Comparison of ENCODE assay signal across 21 cellular contexts in genomic region chr22:24010018-24010391, GRCh38. TPM values are rescaled to one million over a fixed set of nuclear protein-coding genes. Genes with fewer than 3 reads are reported as not detected.
A peak's percentile ranks its signal among the peaks of the same experiment; 100 is the strongest.
DNase-seq lines count a peak whose midpoint lies in the region; ATAC-seq and TF ChIP-seq lines count a peak whose summit lies in the region.
"Had no signal": no experiment of that assay in that cellular context is flagged by ENCODE, and none has a peak within 500 bp of the region (broad histone marks: within the 10 kb centered on the region; RNA-seq: fewer than 3 reads in every experiment).

No MANE protein-coding gene starts in this region.

- no peak for TF ChIP-seq POLR2A in esophagus muscularis mucosa (IDR thresholded peaks at IDR 0.05; ENCODE audit: low read depth)
- TF ChIP-seq POLR2A in GM18505 (IDR thresholded peaks at IDR 0.05; ENCODE audit: borderline replicate concordance, extremely low read depth, insufficient read depth, insufficient read length): no peak

- no peaks in the 10 kb centered on the region for H3K9me3 Mint-ChIP-seq in activated CD4-positive, alpha-beta T cell treated with anti-CD3 and anti-CD28 coated beads for 36 hours (ENCODE audit: low read depth)
- H3K9me3 Mint-ChIP-seq in GM23338: peaks cover 11% of the 10 kb centered on the region
- no peaks in the 10 kb centered on the region for H3K9me3 Mint-ChIP-seq in activated T-helper 2 cell treated with anti-CD3 and anti-CD28 coated beads, Interferon-gamma antibody, Interleukin-2, Interleukin-4, amounts not matched to agents 10 μg/mL and 5 μg/mL and 100 μg/mL, durations not matched to agents 14 hours and 24 hours and 36 hours
- H3K9me3 Mint-ChIP-seq in naive B cell: peaks cover 0 to 4% (median 0%) of the 10 kb centered on the region in 7 donors
- no peaks in the 10 kb centered on the region for H3K9me3 Mint-ChIP-seq in HFFc6

- H3K36me3 Mint-ChIP-seq in activated CD4-positive, alpha-beta T cell treated with anti-CD3 and anti-CD28 coated beads for 36 hours (ENCODE audit: low read depth): peaks cover 4% of the 10 kb centered on the region
- H3K36me3 Mint-ChIP-seq in GM23338 (ENCODE audit: low read depth): peaks cover 6% of the 10 kb centered on the region; the same call in 1 of the 3 replicates
- H3K36me3 Mint-ChIP-seq in activated T-helper 2 cell treated with anti-CD3 and anti-CD28 coated beads, Interferon-gamma antibody, Interleukin-2, Interleukin-4, amounts not matched to agents 10 μg/mL and 5 μg/mL and 100 μg/mL, durations not matched to agents 14 hours and 24 hours and 36 hours (ENCODE audit: low read depth): peaks cover 11% of the 10 kb centered on the region
- no peaks in the 10 kb centered on the region for H3K36me3 Mint-ChIP-seq in naive B cell
- H3K36me3 Mint-ChIP-seq in HFFc6 (ENCODE audit: low read depth): no peaks in the 10 kb centered on the region

- H3K4me2 ChIP-seq in GM23338: no peak overlapping the region

- intact Hi-C loops in activated CD4-positive, alpha-beta T cell treated with anti-CD3 and anti-CD28 coated beads for 36 hours (cut with DNase I, micrococcal nuclease): loop anchor here in 1 of 2 experiments (5.0 to 10.0 kb wide), 4 partner anchors 147 to 417 kb away; partner anchors contain the start of genes ADORA2A and SPECC1L
- intact Hi-C loops in activated T-helper 2 cell treated with anti-CD3 and anti-CD28 coated beads, Interferon-gamma antibody, Interleukin-2, Interleukin-4, amounts not matched to agents 10 μg/mL and 5 μg/mL and 100 μg/mL, durations not matched to agents 14 hours and 24 hours and 36 hours (cut with micrococcal nuclease): loop anchor here (10.0 kb wide), 1 partner anchor 145 kb away; no protein-coding TSS in a partner anchor
- intact Hi-C loops in esophagus muscularis mucosa (cut with DNase I): no loop called here

- H4K20me1 ChIP-seq in GM23338 (replicated peaks; ENCODE audit: insufficient read depth): no peaks in the 10 kb centered on the region

- peak overlapping the region; percentile 70 for H2AFZ ChIP-seq in GM23338

- 0 out of 2 replicates have a peak, but pooled peaks cover 3% of the 10 kb centered on the region for H3F3A ChIP-seq in GM23338 (replicated peaks; ENCODE audit: low read depth)

- H3K4me3 ChIP-seq in GM23338 (no peak overlapping the region), esophagus muscularis mucosa (no peak overlapping the region)

- H3K79me2 ChIP-seq in GM23338 (replicated peaks; ENCODE audit: insufficient read depth): peaks cover 36% of the 10 kb centered on the region

- POLR2A ChIA-PET in activated CD4-positive, alpha-beta T cell treated with anti-CD3 and anti-CD28 coated beads for 36 hours (lab: Charles Lee): interaction anchor here (1.3 kb wide), 1 partner anchor 116 kb away, joined by 3 read pairs; the partner anchor contains the start of gene MIF

- ATAC-seq in activated CD4-positive, alpha-beta T cell treated with anti-CD3 and anti-CD28 coated beads for 36 hours: no peak
- no peak for ATAC-seq in GM23338
- ATAC-seq in naive B cell (ENCODE audit: low read depth in 2 of 2): no peak
- ATAC-seq in GM18505 (IDR thresholded peaks at IDR 0.05; ENCODE audit: unreplicated experiment): no peak
- ATAC-seq: left cardiac atrium had no signal

- CTCF ChIA-PET in activated CD4-positive, alpha-beta T cell treated with anti-CD3 and anti-CD28 coated beads for 36 hours (lab: Charles Lee): interaction anchor here (0.6 to 1.1 kb wide), 5 partner anchors 8 to 116 kb away, joined by 3 to 5 read pairs (median 4); partner anchors contain the start of gene MIF

- TF ChIP-seq CTCF in GM23338 (conservative IDR thresholded peaks at IDR 0.05; ENCODE audit: low read depth in 2 of 2) (no peak), esophagus muscularis mucosa (IDR thresholded peaks at IDR 0.05) (no peak), HFFc6 (IDR thresholded peaks at IDR 0.05) (no peak)

- no peak for DNase-seq in activated CD4-positive, alpha-beta T cell treated with anti-CD3 and anti-CD28 coated beads for 36 hours
- no peak for DNase-seq in activated CD4-positive, alpha-beta T cell treated with anti-CD3 and anti-CD28 coated beads for 4 hours
- DNase-seq in GM23338 (ENCODE audit: low spot score) (no peak), naive B cell (no peak), esophagus muscularis mucosa (ENCODE audit: extremely low spot score) (no peak), HFFc6 (no peak)
- no peak for DNase-seq in activated T-helper 2 cell treated with anti-CD3 and anti-CD28 coated beads, Interferon-gamma antibody, Interleukin-2, Interleukin-4, amounts not matched to agents 10 μg/mL and 5 μg/mL and 100 μg/mL, durations not matched to agents 14 hours and 24 hours and 36 hours (ENCODE audit: low spot score)
- DNase-seq: activated CD4-positive, alpha-beta T cell treated with anti-CD3 and anti-CD28 coated beads, Interleukin-2, amount 50 U/mL, for 1 hour; C1 segment of cervical spinal cord; colonic mucosa; DMS79; foreskin melanocyte; left cardiac atrium; NCI-H187; NCI-H226; occipital lobe; Right ventricle myocardium superior; T1000; uterus had no signal

- H3K27ac ChIP-seq in GM23338 (ENCODE audit: low read depth): no peak overlapping the region
- no peak overlapping the region for H3K27ac ChIP-seq in esophagus muscularis mucosa (replicated peaks in 1 of 4)
- H3K27ac ChIP-seq: colonic mucosa had no signal

- 90% methylated on average over 2 of the region's 2 CpGs for WGBS in esophagus muscularis mucosa

- no peaks in the 10 kb centered on the region for H3K27me3 Mint-ChIP-seq in activated CD4-positive, alpha-beta T cell treated with anti-CD3 and anti-CD28 coated beads for 36 hours
- peaks cover 13% of the 10 kb centered on the region for H3K27me3 Mint-ChIP-seq in GM23338 (ENCODE audit: insufficient read depth, low read depth, poor library complexity)
- H3K27me3 Mint-ChIP-seq in activated T-helper 2 cell treated with anti-CD3 and anti-CD28 coated beads, Interferon-gamma antibody, Interleukin-2, Interleukin-4, amounts not matched to agents 10 μg/mL and 5 μg/mL and 100 μg/mL, durations not matched to agents 14 hours and 24 hours and 36 hours (ENCODE audit: low read depth): no peaks in the 10 kb centered on the region
- no peaks in the 10 kb centered on the region for H3K27me3 Mint-ChIP-seq in naive B cell
- peaks cover 15% of the 10 kb centered on the region for H3K27me3 Mint-ChIP-seq in HFFc6 (ENCODE audit: insufficient read depth)

- peaks cover 24% of the 10 kb centered on the region for H3K4me1 Mint-ChIP-seq in activated CD4-positive, alpha-beta T cell treated with anti-CD3 and anti-CD28 coated beads for 36 hours
- H3K4me1 Mint-ChIP-seq in GM23338: peaks cover 4% of the 10 kb centered on the region
- H3K4me1 Mint-ChIP-seq in activated T-helper 2 cell treated with anti-CD3 and anti-CD28 coated beads, Interferon-gamma antibody, Interleukin-2, Interleukin-4, amounts not matched to agents 10 μg/mL and 5 μg/mL and 100 μg/mL, durations not matched to agents 14 hours and 24 hours and 36 hours (ENCODE audit: low read depth): peaks cover 17% of the 10 kb centered on the region
- peaks cover 12 to 46% (median 17%) of the 10 kb centered on the region in 3 donors for H3K4me1 Mint-ChIP-seq in naive B cell
- peaks cover 27% of the 10 kb centered on the region for H3K4me1 Mint-ChIP-seq in HFFc6 (ENCODE audit: low read depth)

- TF ChIP-seq EP300 in esophagus muscularis mucosa (IDR thresholded peaks at IDR 0.05): no peak

- no peaks in the 10 kb centered on the region for H3K27me3 ChIP-seq in GM23338 (ENCODE audit: insufficient read depth)
- no peaks in the 10 kb centered on the region for H3K27me3 ChIP-seq in esophagus muscularis mucosa
- H3K27me3 ChIP-seq: colonic mucosa, uterus had no signal

- peak overlapping the region; percentile 79 for H3K27ac Mint-ChIP-seq in activated CD4-positive, alpha-beta T cell treated with anti-CD3 and anti-CD28 coated beads for 36 hours
- H3K27ac Mint-ChIP-seq in GM23338 (no peak overlapping the region), naive B cell (peak overlapping the region in 5 of 6 donors; percentile 16 to 98 (median 90)), HFFc6 (no peak overlapping the region)
- H3K27ac Mint-ChIP-seq in activated T-helper 2 cell treated with anti-CD3 and anti-CD28 coated beads, Interferon-gamma antibody, Interleukin-2, Interleukin-4, amounts not matched to agents 10 μg/mL and 5 μg/mL and 100 μg/mL, durations not matched to agents 14 hours and 24 hours and 36 hours: peak overlapping the region; percentile 26

- peak overlapping the region; percentile 42 for H3K4me3 Mint-ChIP-seq in activated CD4-positive, alpha-beta T cell treated with anti-CD3 and anti-CD28 coated beads for 36 hours
- H3K4me3 Mint-ChIP-seq in GM23338: peak overlapping the region; percentile 50; the same call in 2 of the 3 replicates
- H3K4me3 Mint-ChIP-seq in activated T-helper 2 cell treated with anti-CD3 and anti-CD28 coated beads, Interferon-gamma antibody, Interleukin-2, Interleukin-4, amounts not matched to agents 10 μg/mL and 5 μg/mL and 100 μg/mL, durations not matched to agents 14 hours and 24 hours and 36 hours (ENCODE audit: low read depth): peak overlapping the region; percentile 44
- peak overlapping the region; percentile 36 to 97 (median 72) for H3K4me3 Mint-ChIP-seq in naive B cell
- H3K4me3 Mint-ChIP-seq in HFFc6: no peak overlapping the region

- no peaks in the 10 kb centered on the region for H3K36me3 ChIP-seq in GM23338 (ENCODE audit: insufficient read depth)
- H3K36me3 ChIP-seq in esophagus muscularis mucosa: no peaks in the 10 kb centered on the region
- H3K36me3 ChIP-seq: colonic mucosa, uterus had no signal

- no peaks in the 10 kb centered on the region for H3K9me2 ChIP-seq in GM23338 (ENCODE audit: insufficient read depth)

- H3K9me3 ChIP-seq in esophagus muscularis mucosa: no peaks in the 10 kb centered on the region
- H3K9me3 ChIP-seq: colonic mucosa, uterus had no signal

- peaks cover 5% of the 10 kb centered on the region; the same call in 1 of the 2 replicates for H3K4me1 ChIP-seq in GM23338 (ENCODE audit: insufficient read depth)
- H3K4me1 ChIP-seq in esophagus muscularis mucosa: peaks cover 15 to 46% (median 31%) of the 10 kb centered on the region in 4 donors
- H3K4me1 ChIP-seq: colonic mucosa, uterus had no signal

RNA-seq across cellular contexts. Expression of gene CABIN1, which starts 1.1 kb away (rescaled TPM):
- 100 to 1,000 TPM in 1 of 2 experiments, 10 to 100 TPM in 1; 95.9 to 102 TPM for total RNA-seq in activated CD4-positive, alpha-beta T cell treated with anti-CD3 and anti-CD28 coated beads for 36 hours
- 61.2 and 65.3 TPM in 2 replicates for total RNA-seq in GM23338 (2014; rRNA removed; shearing (Covaris generic))
- 27.4 and 28.2 TPM in 2 replicates for polyA plus RNA-seq in GM23338 (2016; fragmentation: Nextera tagmentation; extraction: Ambion mirVana)
- 104 and 106 TPM in 2 replicates for total RNA-seq in activated T-helper 2 cell treated with anti-CD3 and anti-CD28 coated beads, Interferon-gamma antibody, Interleukin-2, Interleukin-4, amounts not matched to agents 10 μg/mL and 5 μg/mL and 100 μg/mL, durations not matched to agents 14 hours and 24 hours and 36 hours
- 1 to 10 TPM; 3.9 to 8.0 (median 5.0) TPM for polyA plus RNA-seq in naive B cell (ENCODE audit: low read depth in 6 of 6)
- 10 to 100 TPM; 30.0 to 78.5 (median 49.2) TPM for total RNA-seq in esophagus muscularis mucosa
- total RNA-seq in HFFc6 (2021; fragmentation: NEBNext Ultra II Directional; extraction: Animal tissue kit (Norgen Biotek cat#: 25700)): 10 to 100 TPM; 39.0 to 54.1 (median 48.0) TPM

RNA-seq across cellular contexts. Expression of gene GSTT4, which starts 4.8 kb away (rescaled TPM):
- not detected for total RNA-seq in activated CD4-positive, alpha-beta T cell treated with anti-CD3 and anti-CD28 coated beads for 36 hours
- not detected in 2 replicates for total RNA-seq in GM23338 (2014; rRNA removed; shearing (Covaris generic))
- polyA plus RNA-seq in GM23338 (2016; fragmentation: Nextera tagmentation; extraction: Ambion mirVana): not detected in 2 replicates
- not detected in 2 replicates for total RNA-seq in activated T-helper 2 cell treated with anti-CD3 and anti-CD28 coated beads, Interferon-gamma antibody, Interleukin-2, Interleukin-4, amounts not matched to agents 10 μg/mL and 5 μg/mL and 100 μg/mL, durations not matched to agents 14 hours and 24 hours and 36 hours
- not detected for polyA plus RNA-seq in naive B cell (ENCODE audit: low read depth in 6 of 6)
- total RNA-seq in esophagus muscularis mucosa: not detected
- total RNA-seq in HFFc6 (2021; fragmentation: NEBNext Ultra II Directional; extraction: Animal tissue kit (Norgen Biotek cat#: 25700)): not detected
- total RNA-seq: colonic mucosa, left cardiac atrium, occipital lobe, Right ventricle myocardium superior, sciatic nerve, uterus had no signal

RNA-seq across cellular contexts. Expression of gene GSTT2, which starts 30.1 kb away (rescaled TPM):
- total RNA-seq in activated CD4-positive, alpha-beta T cell treated with anti-CD3 and anti-CD28 coated beads for 36 hours: not detected
- not detected in 2 replicates for total RNA-seq in GM23338 (2014; rRNA removed; shearing (Covaris generic))
- polyA plus RNA-seq in GM23338 (2016; fragmentation: Nextera tagmentation; extraction: Ambion mirVana): 0.44 and 1.3 TPM in 2 replicates
- not detected in 2 replicates for total RNA-seq in activated T-helper 2 cell treated with anti-CD3 and anti-CD28 coated beads, Interferon-gamma antibody, Interleukin-2, Interleukin-4, amounts not matched to agents 10 μg/mL and 5 μg/mL and 100 μg/mL, durations not matched to agents 14 hours and 24 hours and 36 hours
- polyA plus RNA-seq in naive B cell (ENCODE audit: low read depth in 6 of 6): not detected
- total RNA-seq in esophagus muscularis mucosa: 1 to 10 TPM in 2 of 4 donors, not detected in 2; 1.1 to 1.5 TPM
- under 1 TPM in 5 of 6 experiments, not detected in 1; 0.38 to 0.64 (median 0.43) TPM for total RNA-seq in HFFc6 (2021; fragmentation: NEBNext Ultra II Directional; extraction: Animal tissue kit (Norgen Biotek cat#: 25700))
- total RNA-seq: colonic mucosa, occipital lobe, sciatic nerve, uterus had no signal

RNA-seq across cellular contexts. Expression of gene DDT, which starts 35.8 kb away (rescaled TPM):
- total RNA-seq in activated CD4-positive, alpha-beta T cell treated with anti-CD3 and anti-CD28 coated beads for 36 hours: 100 to 1,000 TPM in 1 of 2 experiments, 10 to 100 TPM in 1; 91.3 to 118 TPM
- 124 and 150 TPM in 2 replicates for total RNA-seq in GM23338 (2014; rRNA removed; shearing (Covaris generic))
- polyA plus RNA-seq in GM23338 (2016; fragmentation: Nextera tagmentation; extraction: Ambion mirVana) (216 and 232 TPM in 2 replicates), naive B cell (ENCODE audit: low read depth in 6 of 6) (100 to 1,000 TPM; 111 to 156 (median 127) TPM)
- total RNA-seq in activated T-helper 2 cell treated with anti-CD3 and anti-CD28 coated beads, Interferon-gamma antibody, Interleukin-2, Interleukin-4, amounts not matched to agents 10 μg/mL and 5 μg/mL and 100 μg/mL, durations not matched to agents 14 hours and 24 hours and 36 hours: 112 and 116 TPM in 2 replicates
- total RNA-seq in esophagus muscularis mucosa: 100 to 1,000 TPM; 107 to 184 (median 153) TPM
- 100 to 1,000 TPM in 4 of 6 experiments, 10 to 100 TPM in 2; 96.1 to 120 (median 108) TPM for total RNA-seq in HFFc6 (2021; fragmentation: NEBNext Ultra II Directional; extraction: Animal tissue kit (Norgen Biotek cat#: 25700))

RNA-seq across cellular contexts. Expression of gene DDTL, which starts 43.3 kb away (rescaled TPM):
- 1 to 10 TPM; 2.3 to 2.8 TPM for total RNA-seq in activated CD4-positive, alpha-beta T cell treated with anti-CD3 and anti-CD28 coated beads for 36 hours
- 1.5 and 2.1 TPM in 2 replicates for total RNA-seq in GM23338 (2014; rRNA removed; shearing (Covaris generic))
- polyA plus RNA-seq in GM23338 (2016; fragmentation: Nextera tagmentation; extraction: Ambion mirVana): 3.3 and 3.7 TPM in 2 replicates
- total RNA-seq in activated T-helper 2 cell treated with anti-CD3 and anti-CD28 coated beads, Interferon-gamma antibody, Interleukin-2, Interleukin-4, amounts not matched to agents 10 μg/mL and 5 μg/mL and 100 μg/mL, durations not matched to agents 14 hours and 24 hours and 36 hours: 4.4 and 4.8 TPM in 2 replicates
- 1 to 10 TPM in 5 of 6 donors, under 1 TPM in 1; 0.89 to 5.3 (median 1.3) TPM for polyA plus RNA-seq in naive B cell (ENCODE audit: low read depth in 6 of 6)
- 1 to 10 TPM in 2 of 4 donors, under 1 TPM in 1, not detected in 1; 0.91 to 3.2 (median 2.2) TPM for total RNA-seq in esophagus muscularis mucosa
- total RNA-seq in HFFc6 (2021; fragmentation: NEBNext Ultra II Directional; extraction: Animal tissue kit (Norgen Biotek cat#: 25700)): under 1 TPM; 0.26 to 0.66 (median 0.47) TPM

Comparison
In these comparisons a context has a peak if more than half of its experiments do, and no peak if none do; other contexts are left out.
1. H3K27ac Mint-ChIP-seq: peak in activated CD4-positive, alpha-beta T cell treated with anti-CD3 and anti-CD28 coated beads for 36 hours (single experiment), activated T-helper 2 cell treated with anti-CD3 and anti-CD28 coated beads, Interferon-gamma antibody, Interleukin-2, Interleukin-4, amounts not matched to agents 10 μg/mL and 5 μg/mL and 100 μg/mL, durations not matched to agents 14 hours and 24 hours and 36 hours (single experiment) and naive B cell (5 of 6); none in GM23338 (single experiment) and HFFc6 (single experiment).